In genomic region chr2:178180648-178181047, GRCh38 we compare ENCODE assay signal across 1 cellular context. TPM values are rescaled to one million over a fixed set of nuclear protein-coding genes. Genes with fewer than 3 reads are reported as not detected.
"Had no signal": no experiment of that assay in that cellular context is flagged by ENCODE, and none has a peak within 500 bp of the region (broad histone marks: within the 10 kb centered on the region; RNA-seq: fewer than 3 reads in every experiment).

No MANE protein-coding gene starts in this region.

RNA-seq across cellular contexts. Expression of gene OSBPL6, which starts 13.7 kb away (rescaled TPM):
- total RNA-seq: OCI-LY7 had no signal
